In genomic region chr7:155412416-155413253, GRCh38 we compare ENCODE assay signal across 7 cellular contexts. TPM values are rescaled to one million over a fixed set of nuclear protein-coding genes. Genes with fewer than 3 reads are reported as not detected.
A peak's percentile ranks its signal among the peaks of the same experiment; 100 is the strongest.
DNase-seq lines count a peak whose midpoint lies in the region; ATAC-seq, FAIRE-seq and TF ChIP-seq lines count a peak whose summit lies in the region.

No MANE protein-coding gene starts in this region.

- no peak overlapping the region for H3K27ac ChIP-seq in stomach

- FAIRE-seq in bronchial epithelial cell (lab: Jason Lieb, UNC), result no peak

- peak; percentile 83 for DNase-seq in GM10248 (ENCODE audit: extremely low spot score)
- DNase-seq in HUDEP-2 (lab: John Stamatoyannopoulos, UW; ENCODE audit: unreplicated experiment in 76 of 76), result peak in 49 of 76 experiments; percentile 1 to 67 (median 24)
- peak; percentile 66 for DNase-seq in SW480 (ENCODE audit: low spot score)
- peak; percentile 5 for DNase-seq in bronchial epithelial cell (ENCODE audit: low read depth)
- DNase-seq in memory B cell (ENCODE audit: low spot score in 2 of 2), result peak; percentile 26 to 28
- peak; percentile 68 for DNase-seq in stomach

- H3K36me3 Mint-ChIP-seq in memory B cell, result no peaks in the 10 kb centered on the region

- no peak overlapping the region for H3K4me3 ChIP-seq in bronchial epithelial cell (ENCODE audit: low read depth, low read length)
- no peak overlapping the region for H3K4me3 ChIP-seq in stomach

- H3K27ac Mint-ChIP-seq in memory B cell, result no peak overlapping the region

- POLR2A ChIA-PET in GM10248 (lab: Yijun Ruan, JAX), result no interaction called here

- H3K27me3 ChIP-seq in bronchial epithelial cell (ENCODE audit: control insufficient read depth, insufficient read depth, low read length), result no peaks in the 10 kb centered on the region
- peaks cover 0 to 58% (median 32%) of the 10 kb centered on the region in 3 donors for H3K27me3 ChIP-seq in stomach

- H3K9me3 ChIP-seq in stomach, result no peaks in the 10 kb centered on the region

- peak; percentile 79 for ATAC-seq in GM21423 (IDR thresholded peaks at IDR 0.05; ENCODE audit: unreplicated experiment)
- ATAC-seq in memory B cell (ENCODE audit: low read depth), result peak; percentile 62

- no peak for TF ChIP-seq POLR2A in stomach (IDR thresholded peaks at IDR 0.05)

- H3K4me1 Mint-ChIP-seq in memory B cell, result peaks cover 10% of the 10 kb centered on the region

- no peak for TF ChIP-seq EP300 in stomach (IDR thresholded peaks at IDR 0.05)

- intact Hi-C loops in stomach (cut with DNase I; ENCODE audit: low total_unique reads), result no loop called here

- TF ChIP-seq CTCF in GM10248 (IDR thresholded peaks at IDR 0.05; ENCODE audit: control extremely low read depth, extremely low read depth, low read depth, missing control alignments), result peak; percentile 81
- TF ChIP-seq CTCF in bronchial epithelial cell (IDR thresholded peaks at IDR 0.05; ENCODE audit: insufficient read depth, low read length, severe bottlenecking), result peak; percentile 62
- peak in 4 of 7 experiments; percentile 10 to 58 (median 34) for TF ChIP-seq CTCF in stomach (IDR thresholded peaks at IDR 0.05)

- no peak overlapping the region for H3K4me3 Mint-ChIP-seq in memory B cell

- 33 to 51% (median 39%) methylated on average over 13 to 25 of the region's 25 CpGs for WGBS in stomach, 5 donors

- H3K27me3 Mint-ChIP-seq in memory B cell, result peaks cover 14% of the 10 kb centered on the region

- CTCF ChIA-PET in GM10248 (lab: Yijun Ruan, JAX), result interaction anchor here (1.1 to 1.8 kb wide), 3 partner anchors 12 to 33 kb away, joined by 4 to 5 read pairs (median 5); no protein-coding TSS in a partner anchor

- H3K36me3 ChIP-seq in bronchial epithelial cell (ENCODE audit: control insufficient read depth, insufficient read depth, low read length) (no peaks in the 10 kb centered on the region), stomach (no peaks in the 10 kb centered on the region)

- H3K9me3 Mint-ChIP-seq in memory B cell, result no peaks in the 10 kb centered on the region

- H3K4me1 ChIP-seq in stomach, result peaks cover 0 to 8% (median 0%) of the 10 kb centered on the region in 4 donors

RNA-seq across cellular contexts. Expression of gene EN2, which starts 45.3 kb away (rescaled TPM):
- total RNA-seq in bronchial epithelial cell (not detected in 2 replicates), stomach (not detected)
- under 1 TPM in 1 of 3 donors, not detected in 2; 0.03 TPM for polyA plus RNA-seq in stomach

Comparison
In these comparisons a context has a peak if more than half of its experiments do, and no peak if none do; other contexts are left out.
1. DNase-seq: peak in every context shown above with its lines; median percentile 83 in GM10248; 68 in stomach; 66 in SW480; 27 in memory B cell; 24 in HUDEP-2; 5 in bronchial epithelial cell.